Comparison of ENCODE assay signal across 15 cellular contexts in genomic region chr17:33523577-33523981, GRCh38.
DNase-seq lines count a peak whose midpoint lies in the region; ATAC-seq and TF ChIP-seq lines count a peak whose summit lies in the region.
"Had no signal": no experiment of that assay in that cellular context is flagged by ENCODE, and none has a peak within 500 bp of the region (broad histone marks: within the 10 kb centered on the region; RNA-seq: fewer than 3 reads in every experiment).

No MANE protein-coding gene starts in this region.

- H3K9me3 ChIP-seq in BE2C: no peaks in the 10 kb centered on the region

- no peaks in the 10 kb centered on the region for H3K4me1 ChIP-seq in BE2C

- peak overlapping the region; percentile 31 for H3K27ac ChIP-seq in temporal lobe (ENCODE audit: low read depth, low read length)

- H3K27me3 ChIP-seq in BE2C: no peaks in the 10 kb centered on the region

- ATAC-seq in GM18502 (IDR thresholded peaks at IDR 0.05; ENCODE audit: poor library complexity, unreplicated experiment) (peak; percentile 62), GM21825 (IDR thresholded peaks at IDR 0.05; ENCODE audit: unreplicated experiment) (no peak), GM18517 (IDR thresholded peaks at IDR 0.05; ENCODE audit: unreplicated experiment) (no peak), GM19467 (IDR thresholded peaks at IDR 0.05; ENCODE audit: unreplicated experiment) (no peak)
- ATAC-seq: PC-3 had no signal

- DNase-seq in anterior cingulate cortex (lab: John Stamatoyannopoulos, UW): peak in 36 of 58 donors; percentile 2 to 86 (median 23)
- peak; percentile 30 for DNase-seq in kidney tubule cell (ENCODE audit: low spot score)
- no peak for DNase-seq in BE2C
- DNase-seq: activated CD4-positive, CD25-positive, alpha-beta regulatory T cell treated with anti-CD3 and anti-CD28 coated beads, Interleukin-2, amount 50 U/mL, for 72 hours; activated naive CD8-positive, alpha-beta T cell treated with anti-CD3 and anti-CD28 coated beads, Interleukin-2, amount 10 ng/mL, durations not matched to agents 7 days and 5 days; CD4-positive, CD25-positive, alpha-beta regulatory T cell; cortex of kidney; PC-3; stimulated activated CD4-positive, alpha-beta T cell treated with anti-CD3 and anti-CD28 coated beads, Interleukin-2, amount 100 ng/mL, for 48 hours; T-helper 1 cell had no signal

- no peak overlapping the region for H3K4me3 ChIP-seq in BE2C (ENCODE audit: low read depth, low read length)

- TF ChIP-seq CTCF in BE2C (IDR thresholded peaks at IDR 0.05; ENCODE audit: low read depth, low read length): no peak

- H3K36me3 ChIP-seq in BE2C: no peaks in the 10 kb centered on the region
